33 cellular contexts compared by ENCODE assay signal in the genomic region with DNA sequence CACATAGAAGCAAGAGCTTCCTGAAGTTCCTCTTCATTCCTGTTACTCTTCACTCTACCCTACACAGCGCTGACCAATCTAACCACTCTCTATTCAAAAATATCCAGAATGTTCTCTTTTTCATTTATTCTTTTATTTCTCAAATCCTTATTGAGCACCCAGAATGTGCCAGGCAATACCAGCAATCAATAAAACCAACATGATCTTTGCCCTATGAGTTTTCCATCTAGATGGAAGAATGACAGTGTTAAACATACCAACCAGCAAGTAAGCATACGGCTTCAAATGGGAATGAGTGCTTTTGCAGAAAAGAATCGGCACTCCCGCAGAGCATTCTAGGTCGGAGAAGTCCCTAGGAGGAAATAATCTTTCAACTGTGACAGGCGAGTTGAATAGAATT.
"Had no signal": no experiment of that assay in that cellular context is flagged by ENCODE, and none has a peak within 500 bp of the region (broad histone marks: within the 10 kb centered on the region; RNA-seq: fewer than 3 reads in every experiment).

No MANE protein-coding gene starts in this region.

- DNase-seq: activated B cell treated with CpG ODN at 0.5 μM for 24 hours; activated CD4-positive, alpha-beta T cell treated with anti-CD3 and anti-CD28 coated beads for 48 hours; activated CD4-positive, alpha-beta T cell treated with anti-CD3 and anti-CD28 coated beads, Interleukin-2, amount 50 U/mL, for 1 hour; activated CD4-positive, alpha-beta T cell treated with anti-CD3 and anti-CD28 coated beads, Interleukin-2, amount 50 U/mL, for 48 hours; activated CD8-positive, alpha-beta memory T cell treated with anti-CD3 and anti-CD28 coated beads for 24 hours; activated CD8-positive, alpha-beta T cell treated with anti-CD3 and anti-CD28 coated beads for 36 hours; activated effector memory CD4-positive, alpha-beta T cell treated with Interleukin-2 at 50 U/mL for 16 hours; activated gamma-delta T cell treated with Interleukin-2 at 50 U/mL for 16 hours; activated naive CD4-positive, alpha-beta T cell treated with anti-CD3 and anti-CD28 coated beads, Interleukin-2, amount 50 U/mL, for 16 hours; activated naive CD4-positive, alpha-beta T cell treated with Interleukin-2 at 50 U/mL for 16 hours; activated T-cell treated with anti-CD3 and anti-CD28 coated beads, Interleukin-2, amount 50 U/mL, for 4 hours; amniotic stem cell; anterior cingulate cortex; brain microvascular endothelial cell; dorsolateral prefrontal cortex; effector memory CD4-positive, alpha-beta T cell; erythroblast; esophagus squamous epithelium; foreskin melanocyte; T-helper 1 cell; T-helper 17 cell; T1000; WERI-Rb-1 had no signal

- H3K36me3 ChIP-seq: brain microvascular endothelial cell, esophagus squamous epithelium, gastroesophageal sphincter, WERI-Rb-1 had no signal

- H3K4me3 ChIP-seq: coronary artery, dorsolateral prefrontal cortex, esophagus squamous epithelium, gastroesophageal sphincter had no signal

- H3K36me3 Mint-ChIP-seq: activated naive CD8-positive, alpha-beta T cell had no signal

- FAIRE-seq: astrocyte, bronchial epithelial cell had no signal

- H3K9me3 Mint-ChIP-seq: activated B cell treated with CpG ODN at 0.5 μM for 24 hours; dendritic cell treated with granulocyte-macrophage colony-stimulating factor and Interleukin-4, amounts not matched to agents 40 ng/mL and 50 ng/mL, for 4 days; T-helper 2 cell treated with Interferon-gamma antibody and Interleukin-4, amounts not matched to agents 5 μg/mL and 100 μg/mL, for 36 hours had no signal

- H3K9me3 ChIP-seq: esophagus squamous epithelium, gastroesophageal sphincter had no signal

- H3K27me3 ChIP-seq: brain microvascular endothelial cell, esophagus squamous epithelium, gastroesophageal sphincter had no signal

- ATAC-seq: activated CD4-positive, CD25-positive, alpha-beta regulatory T cell treated with anti-CD3 and anti-CD28 coated beads, Interleukin-2, amount 50 U/mL, for 24 hours; activated CD8-positive, alpha-beta T cell treated with anti-CD3 and anti-CD28 coated beads for 36 hours; activated T-cell treated with anti-CD3 and anti-CD28 coated beads, Interleukin-2, amount 50 U/mL, for 4 hours; activated T-helper 17 cell treated with anti-CD3 and anti-CD28 coated beads, Interleukin-2, amount 50 U/mL, for 72 hours; gastroesophageal sphincter; T-helper 17 cell had no signal

- H3K4me1 Mint-ChIP-seq: activated B cell treated with CpG ODN at 0.5 μM for 24 hours; activated T-helper 17 cell treated with anti-CD3 and anti-CD28 coated beads, Interleukin-2, amount 50 U/mL, for 72 hours; central memory CD8-positive, alpha-beta T cell; T-helper 17 cell had no signal

- H3K4me1 ChIP-seq: esophagus squamous epithelium, gastroesophageal sphincter had no signal

- H3K27ac ChIP-seq: brain microvascular endothelial cell, coronary artery, dorsolateral prefrontal cortex, esophagus squamous epithelium, gastroesophageal sphincter, WERI-Rb-1 had no signal

- H3K4me3 Mint-ChIP-seq: activated B cell treated with CpG ODN at 0.5 μM for 24 hours; activated CD8-positive, alpha-beta T cell treated with anti-CD3 and anti-CD28 coated beads for 36 hours; activated naive CD8-positive, alpha-beta T cell; activated T-cell treated with anti-CD3 and anti-CD28 coated beads, Interleukin-2, amount 50 U/mL, for 4 hours; activated T-helper 17 cell treated with anti-CD3 and anti-CD28 coated beads, Interleukin-2, amount 50 U/mL, for 72 hours; central memory CD8-positive, alpha-beta T cell; dendritic cell treated with granulocyte-macrophage colony-stimulating factor and Interleukin-4, amounts not matched to agents 40 ng/mL and 50 ng/mL, for 4 days; T-helper 17 cell; T-helper 2 cell treated with Interferon-gamma antibody and Interleukin-4, amounts not matched to agents 5 μg/mL and 100 μg/mL, for 36 hours had no signal

- H3K27ac Mint-ChIP-seq: activated B cell treated with CpG ODN at 0.5 μM for 24 hours; activated CD8-positive, alpha-beta T cell treated with anti-CD3 and anti-CD28 coated beads for 36 hours; activated naive CD8-positive, alpha-beta T cell; activated T-helper 17 cell treated with anti-CD3 and anti-CD28 coated beads, Interleukin-2, amount 50 U/mL, for 72 hours; dendritic cell treated with granulocyte-macrophage colony-stimulating factor and Interleukin-4, amounts not matched to agents 40 ng/mL and 50 ng/mL, for 4 days; T-helper 17 cell; T-helper 2 cell treated with Interferon-gamma antibody and Interleukin-4, amounts not matched to agents 5 μg/mL and 100 μg/mL, for 36 hours had no signal

- H3K27me3 Mint-ChIP-seq: activated CD8-positive, alpha-beta T cell treated with anti-CD3 and anti-CD28 coated beads for 36 hours; activated naive CD8-positive, alpha-beta T cell; activated T-helper 17 cell treated with anti-CD3 and anti-CD28 coated beads, Interleukin-2, amount 50 U/mL, for 72 hours; central memory CD8-positive, alpha-beta T cell; dendritic cell treated with granulocyte-macrophage colony-stimulating factor and Interleukin-4, amounts not matched to agents 40 ng/mL and 50 ng/mL, for 4 days; T-helper 17 cell had no signal
